In genomic region chr21:25845729-25846256, GRCh38 we compare ENCODE assay signal across 16 cellular contexts.
A peak's percentile ranks its signal among the peaks of the same experiment; 100 is the strongest.
DNase-seq lines count a peak whose midpoint lies in the region; ATAC-seq and TF ChIP-seq lines count a peak whose summit lies in the region.
"Had no signal": no experiment of that assay in that cellular context is flagged by ENCODE, and none has a peak within 500 bp of the region (broad histone marks: within the 10 kb centered on the region; RNA-seq: fewer than 3 reads in every experiment).

No MANE protein-coding gene starts in this region.

- ATAC-seq in GM19468 (IDR thresholded peaks at IDR 0.05; ENCODE audit: extremely low read depth, unreplicated experiment) (peak; percentile 26), PC-3 (peak; percentile 33; the same call in 1 of the 2 replicates), HG02678 (IDR thresholded peaks at IDR 0.05; ENCODE audit: unreplicated experiment) (no peak)
- ATAC-seq: lower lobe of right lung, right cardiac atrium had no signal

- BruUV-seq in PC-3 (replicated peaks; lab: Mats Ljungman, UMichigan): no TSS peak

- POLR2A ChIA-PET in PC-3 (lab: Charles Lee; ENCODE audit: unreplicated experiment): no interaction called here

- intact Hi-C loops in PC-3 (cut with micrococcal nuclease): no loop called here

- no peak overlapping the region for H3K4me2 ChIP-seq in PC-3 (ENCODE audit: low read length)

- H3K27me3 ChIP-seq in PC-3 (ENCODE audit: low read length): peaks cover 11% of the 10 kb centered on the region; the same call in 1 of the 2 replicates
- no peaks in the 10 kb centered on the region for H3K27me3 ChIP-seq in rectal smooth muscle tissue (ENCODE audit: control insufficient read depth, insufficient read depth, low read length)
- H3K27me3 ChIP-seq in right atrium auricular region: no peaks in the 10 kb centered on the region
- H3K27me3 ChIP-seq: ascending aorta, esophagus muscularis mucosa, vagina had no signal

- H4K20me1 ChIP-seq in PC-3 (ENCODE audit: low read length): no peaks in the 10 kb centered on the region

- DNase-seq in GM13977 (ENCODE audit: low spot score) (peak; percentile 29), PC-3 (no peak), right atrium auricular region (ENCODE audit: low spot score) (no peak), SKM-1 (lab: John Stamatoyannopoulos, UW; ENCODE audit: unreplicated experiment) (no peak)
- DNase-seq: Kasumi-1; lower lobe of right lung; NCI-H526 treated with DMSO at 0.1 percent for 48 hours; right cardiac atrium; stimulated activated CD4-positive, alpha-beta T cell treated with anti-CD3 and anti-CD28 coated beads, Interleukin-4, amount 100 ng/mL, for 1 hour had no signal

- no peaks in the 10 kb centered on the region for H3K4me1 ChIP-seq in PC-3 (ENCODE audit: insufficient read depth, low read length)
- peaks cover 8% of the 10 kb centered on the region for H3K4me1 ChIP-seq in rectal smooth muscle tissue (ENCODE audit: control insufficient read depth, insufficient read depth, low read length)
- no peaks in the 10 kb centered on the region for H3K4me1 ChIP-seq in right atrium auricular region
- H3K4me1 ChIP-seq: ascending aorta, lower lobe of right lung had no signal

- H3K9ac ChIP-seq in PC-3 (ENCODE audit: low read length) (no peak overlapping the region), rectal smooth muscle tissue (ENCODE audit: low read length) (no peak overlapping the region)

- no peak overlapping the region for H2AFZ ChIP-seq in PC-3 (ENCODE audit: low read length)

- no peaks in the 10 kb centered on the region for H3K9me2 ChIP-seq in PC-3 (replicated peaks; ENCODE audit: low read length)

- H3K79me2 ChIP-seq in PC-3 (ENCODE audit: low read length): no peaks in the 10 kb centered on the region

- peaks cover 5% of the 10 kb centered on the region; the same call in 1 of the 2 replicates for H3K9me3 ChIP-seq in PC-3 (ENCODE audit: low read length)
- no peaks in the 10 kb centered on the region for H3K9me3 ChIP-seq in right atrium auricular region
- H3K9me3 ChIP-seq: ascending aorta, esophagus muscularis mucosa, lower lobe of right lung, vagina had no signal

- no peaks in the 10 kb centered on the region for H3F3A ChIP-seq in PC-3 (ENCODE audit: low read length, unreplicated experiment)

- no peak for TF ChIP-seq CTCF in GM13977 (IDR thresholded peaks at IDR 0.05; ENCODE audit: extremely low read depth, insufficient read depth, missing control alignments)
- TF ChIP-seq CTCF in PC-3 (conservative IDR thresholded peaks at IDR 0.05; ENCODE audit: low read depth, low read length): no peak
- no peak for TF ChIP-seq CTCF in right atrium auricular region (IDR thresholded peaks at IDR 0.05)

- CTCF ChIA-PET in PC-3 (lab: Charles Lee): no interaction called here

- H3K4me3 ChIP-seq in PC-3 (ENCODE audit: low read length) (no peak overlapping the region), rectal smooth muscle tissue (ENCODE audit: low read length) (no peak overlapping the region), right atrium auricular region (no peak overlapping the region)
- H3K4me3 ChIP-seq: ascending aorta, coronary artery, esophagus muscularis mucosa, lower lobe of right lung, vagina had no signal

- no peak overlapping the region for H3K27ac ChIP-seq in PC-3 (ENCODE audit: low read length)
- H3K27ac ChIP-seq in rectal smooth muscle tissue (ENCODE audit: low read depth, low read length): peak overlapping the region; percentile 38
- no peak overlapping the region for H3K27ac ChIP-seq in right atrium auricular region
- H3K27ac ChIP-seq: ascending aorta, coronary artery, esophagus muscularis mucosa, lower lobe of right lung, vagina had no signal

- in situ Hi-C loops in GM13977 (cut with MboI; ENCODE audit: low pct_unique_long_range_greater_than_20kb, low sequenced_read_pairs, unreplicated experiment): no loop called here

- no peaks in the 10 kb centered on the region for H3K36me3 ChIP-seq in PC-3 (ENCODE audit: low read depth, low read length)
- no peaks in the 10 kb centered on the region for H3K36me3 ChIP-seq in rectal smooth muscle tissue (ENCODE audit: control insufficient read depth, insufficient read depth, low read length)
- H3K36me3 ChIP-seq in right atrium auricular region: no peaks in the 10 kb centered on the region
- H3K36me3 ChIP-seq: ascending aorta, esophagus muscularis mucosa, lower lobe of right lung, vagina had no signal
